9 cellular contexts compared by ENCODE assay signal in the genomic region with DNA sequence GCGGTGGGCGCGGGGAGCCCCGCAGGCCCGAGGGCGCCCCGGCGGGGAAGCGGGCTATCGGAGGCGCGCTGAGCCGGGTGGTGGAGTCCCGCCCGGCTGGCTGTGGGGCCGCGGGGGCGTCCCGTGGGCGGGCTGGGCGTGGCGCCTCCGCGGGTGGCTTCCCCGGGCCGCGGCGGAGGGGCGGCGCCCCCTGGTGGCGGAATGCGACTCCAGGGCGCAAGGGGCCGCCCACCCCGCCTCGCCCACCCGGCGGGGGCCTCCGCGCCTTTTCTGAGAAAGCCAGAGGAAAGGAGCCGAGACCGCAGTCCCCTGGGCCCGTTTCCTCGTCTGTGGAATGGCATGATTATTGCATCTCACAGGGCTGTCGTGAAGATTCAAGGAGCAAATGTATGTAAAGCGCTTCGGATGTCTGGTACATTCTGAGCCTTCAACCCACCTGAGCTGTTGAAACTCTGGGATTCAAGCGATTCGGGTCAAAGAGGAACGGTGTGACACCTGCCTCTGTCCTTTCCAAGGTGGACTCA. TPM values are rescaled to one million over a fixed set of nuclear protein-coding genes. Genes with fewer than 3 reads are reported as not detected.
DNase-seq lines count a peak whose midpoint lies in the region; ATAC-seq, FAIRE-seq and TF ChIP-seq lines count a peak whose summit lies in the region.
"Had no signal": no experiment of that assay in that cellular context is flagged by ENCODE, and none has a peak within 500 bp of the region (broad histone marks: within the 10 kb centered on the region; RNA-seq: fewer than 3 reads in every experiment).

No MANE protein-coding gene starts in this region.

- WGBS in H1 (ENCODE audit: extremely low coverage in 1 of 2, insufficient coverage in 1 of 2, insufficient read length in 1 of 2, insufficient replicate concordance in 2 of 2, low coverage in 1 of 2, low lambda C conversion rate in 2 of 2, missing lambda C conversion rate in 1 of 2), 2 experiments: 14% methylated on average over 26 of the region's 50 CpGs; no CpG with 5 or more reads in 1 of the 2 experiments

- H3K27me3 ChIP-seq in MG63 (no peaks in the 10 kb centered on the region), H1 (replicated peaks in 1 of 4; ENCODE audit: control insufficient read depth in 3 of 4, extremely low read depth in 1 of 4, insufficient read depth in 3 of 4, low read length in 3 of 4) (peaks cover 0 to 21% (median 16%) of the 10 kb centered on the region in 4 experiments; a peak in 5 of 7 replicates)

- TF ChIP-seq POLR2A in H1 (IDR thresholded peaks at IDR 0.05; ENCODE audit: control extremely low read depth in 1 of 2, low read depth in 2 of 2, low read length in 2 of 2): no peak

- peak; percentile 78 for TF ChIP-seq CTCF in activated CD8-positive, alpha-beta T cell treated with anti-CD3 and anti-CD28 coated beads for 36 hours (IDR thresholded peaks at IDR 0.05)
- TF ChIP-seq CTCF in H1 (IDR thresholded peaks at IDR 0.05; ENCODE audit: control extremely low read depth in 1 of 3, insufficient read depth in 1 of 3, low read depth in 1 of 3, low read length in 3 of 3) (peak; percentile 58 to 77 (median 74)), mucosa of descending colon (IDR thresholded peaks at IDR 0.05) (peak; percentile 72)

- H3K36me3 ChIP-seq in MG63: no peaks in the 10 kb centered on the region
- H3K36me3 ChIP-seq in H1 (ENCODE audit: control insufficient read depth in 2 of 4, insufficient read depth in 4 of 4, low read length in 3 of 4): no peaks in the 10 kb centered on the region
- H3K36me3 ChIP-seq in mucosa of descending colon (ENCODE audit: low read depth): no peaks in the 10 kb centered on the region

- intact Hi-C loops in activated CD8-positive, alpha-beta T cell treated with anti-CD3 and anti-CD28 coated beads for 36 hours (cut with micrococcal nuclease): loop anchor here (2.0 to 5.0 kb wide), 2 partner anchors 109 to 265 kb away; a partner anchor contains a TSS
- intact Hi-C loops in mucosa of descending colon (cut with DNase I, micrococcal nuclease): loop anchor here (5.0 kb wide), 1 partner anchor 105 kb away; no protein-coding TSS in a partner anchor

- H3K4me1 Mint-ChIP-seq in activated CD8-positive, alpha-beta T cell treated with anti-CD3 and anti-CD28 coated beads for 36 hours (ENCODE audit: low read depth): peaks cover 6% of the 10 kb centered on the region

- peak; percentile 75 for ATAC-seq in GM21619 (IDR thresholded peaks at IDR 0.05; ENCODE audit: unreplicated experiment)
- ATAC-seq in activated CD8-positive, alpha-beta T cell treated with anti-CD3 and anti-CD28 coated beads for 36 hours: peak; percentile 87
- ATAC-seq in mucosa of descending colon: peak; percentile 80

- H3K79me1 ChIP-seq in H1 (ENCODE audit: low read depth, low read length): no peaks in the 10 kb centered on the region

- H2AK5ac ChIP-seq in H1 (ENCODE audit: low read depth, low read length): no peak overlapping the region

- no peak overlapping the region for H3K56ac ChIP-seq in H1 (replicated peaks; ENCODE audit: insufficient read length, low read depth, low read length)

- no peak overlapping the region for H2BK5ac ChIP-seq in H1 (ENCODE audit: low read depth, low read length)

- H4K5ac ChIP-seq in H1 (ENCODE audit: insufficient read length, low read depth, low read length): no peak overlapping the region

- CTCF ChIA-PET in activated CD8-positive, alpha-beta T cell treated with anti-CD3 and anti-CD28 coated beads for 36 hours (lab: Charles Lee): interaction anchor here (0.8 to 1.8 kb wide), 6 partner anchors 9 to 333 kb away, joined by 3 to 15 read pairs (median 5); no protein-coding TSS in a partner anchor
- CTCF ChIA-PET in H1 (lab: Charles Lee; ENCODE audit: partially characterized antibody): interaction anchor here (0.6 to 5.1 kb wide), 24 partner anchors 9 to 548 kb away, joined by 3 to 38 read pairs (median 4); no protein-coding TSS in a partner anchor

- no peak overlapping the region for H3K27ac Mint-ChIP-seq in activated CD8-positive, alpha-beta T cell treated with anti-CD3 and anti-CD28 coated beads for 36 hours

- no peak overlapping the region for H2BK120ac ChIP-seq in H1 (replicated peaks; ENCODE audit: low read depth, low read length)

- H3K23me2 ChIP-seq in H1 (ENCODE audit: low read depth, low read length): peaks cover 6% of the 10 kb centered on the region

- DNase-seq in ELF-1 (ENCODE audit: low read depth, low spot score) (peak; percentile 48), MG63 (peak; percentile 66), H1 (ENCODE audit: low read depth in 1 of 2, low spot score in 2 of 2) (peak in 1 of 2 experiments; percentile 87), mucosa of descending colon (peak in 2 of 3 donors; percentile 58 to 71), NCI-H226 (no peak)
- peak; percentile 75 for DNase-seq in activated CD8-positive, alpha-beta T cell treated with anti-CD3 and anti-CD28 coated beads for 36 hours
- DNase-seq in stimulated activated CD8-positive, alpha-beta memory T cell treated with anti-CD3 and anti-CD28 coated beads, Interleukin-2, amount 100 ng/mL, for 48 hours (ENCODE audit: low read depth in 2 of 2): peak; percentile 58 to 74

- no peaks in the 10 kb centered on the region for H3K9me3 Mint-ChIP-seq in activated CD8-positive, alpha-beta T cell treated with anti-CD3 and anti-CD28 coated beads for 36 hours

- H3K18ac ChIP-seq in H1 (ENCODE audit: extremely low read depth, low read length): peak overlapping the region; percentile 32

- FAIRE-seq in H1 (lab: Jason Lieb, UNC): no peak

- H3K27ac ChIP-seq in H1 (ENCODE audit: low read depth, low read length): no peak overlapping the region
- H3K27ac ChIP-seq: epithelial cell of prostate had no signal

- H3K23ac ChIP-seq in H1 (ENCODE audit: insufficient read length): no peak overlapping the region

- no peak for TF ChIP-seq EP300 in H1 (IDR thresholded peaks at IDR 0.05; ENCODE audit: borderline replicate concordance in 1 of 2, low read depth in 2 of 2, low read length in 2 of 2)

- H3K4me2 ChIP-seq in H1 (ENCODE audit: insufficient read depth in 1 of 2, low read depth in 2 of 2, low read length in 2 of 2): peak overlapping the region; percentile 72 to 77

- H2BK20ac ChIP-seq in H1 (ENCODE audit: low read length): no peak overlapping the region

- no peaks in the 10 kb centered on the region for H3K9me3 ChIP-seq in MG63
- no peaks in the 10 kb centered on the region for H3K9me3 ChIP-seq in H1 (ENCODE audit: insufficient read depth in 2 of 2, low read depth in 1 of 2, low read length in 1 of 2)
- no peaks in the 10 kb centered on the region for H3K9me3 ChIP-seq in mucosa of descending colon

- H3K4me1 ChIP-seq in H1 (replicated peaks in 1 of 4; ENCODE audit: control insufficient read depth in 3 of 4, insufficient read depth in 4 of 4, low read length in 3 of 4) (peaks cover 0 to 9% (median 4%) of the 10 kb centered on the region in 4 experiments; a peak in 5 of 7 replicates), mucosa of descending colon (ENCODE audit: low read depth) (peaks cover 5% of the 10 kb centered on the region)

- no peak overlapping the region for H4K91ac ChIP-seq in H1 (replicated peaks; ENCODE audit: insufficient read length, low read length)

- H3K79me2 ChIP-seq in H1 (ENCODE audit: control insufficient read depth in 1 of 2, insufficient read depth in 2 of 2, low read length in 2 of 2): no peaks in the 10 kb centered on the region

- no peak overlapping the region for H2BK15ac ChIP-seq in H1 (ENCODE audit: low read length)

- H3K4me3 ChIP-seq in MG63 (peak overlapping the region; percentile 38), H1 (ENCODE audit: extremely low read depth in 1 of 4, insufficient read depth in 2 of 4, low read depth in 3 of 4, low read length in 4 of 4) (peak overlapping the region; percentile 34 to 72 (median 56)), mucosa of descending colon (no peak overlapping the region)

- no peak overlapping the region for H3K4ac ChIP-seq in H1 (replicated peaks; ENCODE audit: insufficient read length, low read depth, low read length)

- peaks cover 4% of the 10 kb centered on the region for H3K27me3 Mint-ChIP-seq in activated CD8-positive, alpha-beta T cell treated with anti-CD3 and anti-CD28 coated beads for 36 hours

- peak overlapping the region; percentile 49 for H3K4me3 Mint-ChIP-seq in activated CD8-positive, alpha-beta T cell treated with anti-CD3 and anti-CD28 coated beads for 36 hours

- H4K8ac ChIP-seq in H1 (ENCODE audit: extremely low read depth, insufficient read depth, low read length): no peak overlapping the region

- TF ChIP-seq RAD21 in H1 (IDR thresholded peaks at IDR 0.05 in 1 of 2, conservative IDR thresholded peaks at IDR 0.05 in 1 of 2; ENCODE audit: low read depth in 2 of 2, low read length in 2 of 2): peak; percentile 35 to 67; a peak in 3 of 4 replicates

- POLR2A ChIA-PET in activated CD8-positive, alpha-beta T cell treated with anti-CD3 and anti-CD28 coated beads for 36 hours (lab: Charles Lee): no interaction called here
- POLR2A ChIA-PET in H1 (lab: Charles Lee; ENCODE audit: partially characterized antibody): no interaction called here

- no peaks in the 10 kb centered on the region for H3K36me3 Mint-ChIP-seq in activated CD8-positive, alpha-beta T cell treated with anti-CD3 and anti-CD28 coated beads for 36 hours (ENCODE audit: low read depth)

- no peak overlapping the region for H2BK12ac ChIP-seq in H1 (ENCODE audit: low read depth, low read length)

- H4K20me1 ChIP-seq in H1 (replicated peaks in 1 of 2; ENCODE audit: control insufficient read depth in 1 of 2, insufficient read depth in 2 of 2, low read length in 2 of 2): no peaks in the 10 kb centered on the region

- no peak overlapping the region for H3K14ac ChIP-seq in H1 (ENCODE audit: insufficient read length)

- H3K9ac ChIP-seq in H1 (replicated peaks in 1 of 4; ENCODE audit: extremely low read depth in 1 of 4, low read depth in 3 of 4, low read length in 3 of 4): no peak overlapping the region

- H2AFZ ChIP-seq in H1 (ENCODE audit: low read length): peak overlapping the region; percentile 95

TF ChIP-seq in H1, 55 proteins besides CTCF, POLR2A, EP300 and RAD21 (continues in another document):
- TF ChIP-seq EGR1 (IDR thresholded peaks at IDR 0.05; ENCODE audit: borderline replicate concordance, low read depth, low read length): peak; percentile 93

RNA-seq across cellular contexts. Expression of a gene that starts 31.9 kb away (rescaled TPM):
- 3.3 and 4.0 TPM in 2 replicates for total RNA-seq in MG63 (2014; rRNA removed; shearing (Covaris generic); ENCODE audit: low replicate concordance)
- total RNA-seq in activated CD8-positive, alpha-beta T cell treated with anti-CD3 and anti-CD28 coated beads for 36 hours: 1 to 10 TPM; 1.7 to 2.0 TPM
- total RNA-seq in H1 (2021; fragmentation: NEBNext Ultra II Directional; extraction: Animal tissue kit (Norgen Biotek cat#: 25700)): 15.6 and 16.8 TPM in 2 replicates
- polyA plus RNA-seq in H1 (2011; rRNA removed): 7.9 and 11.2 TPM in 2 replicates
- 13.5 TPM for polyA plus RNA-seq in H1 (2011; cell fraction: cytosol; rRNA removed)
- 12.7 TPM for polyA plus RNA-seq in H1 (2011; cell fraction: nucleus; rRNA removed)
- 8.9 to 19.8 TPM (median 16.1 TPM) in 4 replicates for polyA plus RNA-seq in H1 (2012, experiment 1 of 2)
- polyA plus RNA-seq in H1 (2012, experiment 2 of 2): 4.0 TPM
- 3.0 TPM for polyA plus RNA-seq in H1 (2013, experiment 1 of 2)
- polyA plus RNA-seq in H1 (2013, experiment 2 of 2): 3.0 TPM
- 11.9 and 16.2 TPM in 2 replicates for polyA minus RNA-seq in H1 (2011; rRNA and poly(A)+ RNA removed)
- 7.3 TPM for polyA minus RNA-seq in H1 (2011; cell fraction: cytosol; rRNA and poly(A)+ RNA removed)
- polyA minus RNA-seq in H1 (2011; cell fraction: nucleus; rRNA and poly(A)+ RNA removed): 5.5 TPM
- 10 to 100 TPM in 1 of 3 donors, 1 to 10 TPM in 2; 4.1 to 11.6 (median 4.8) TPM for total RNA-seq in mucosa of descending colon
